ENCODE assay signal across 17 cellular contexts in the genomic region with DNA sequence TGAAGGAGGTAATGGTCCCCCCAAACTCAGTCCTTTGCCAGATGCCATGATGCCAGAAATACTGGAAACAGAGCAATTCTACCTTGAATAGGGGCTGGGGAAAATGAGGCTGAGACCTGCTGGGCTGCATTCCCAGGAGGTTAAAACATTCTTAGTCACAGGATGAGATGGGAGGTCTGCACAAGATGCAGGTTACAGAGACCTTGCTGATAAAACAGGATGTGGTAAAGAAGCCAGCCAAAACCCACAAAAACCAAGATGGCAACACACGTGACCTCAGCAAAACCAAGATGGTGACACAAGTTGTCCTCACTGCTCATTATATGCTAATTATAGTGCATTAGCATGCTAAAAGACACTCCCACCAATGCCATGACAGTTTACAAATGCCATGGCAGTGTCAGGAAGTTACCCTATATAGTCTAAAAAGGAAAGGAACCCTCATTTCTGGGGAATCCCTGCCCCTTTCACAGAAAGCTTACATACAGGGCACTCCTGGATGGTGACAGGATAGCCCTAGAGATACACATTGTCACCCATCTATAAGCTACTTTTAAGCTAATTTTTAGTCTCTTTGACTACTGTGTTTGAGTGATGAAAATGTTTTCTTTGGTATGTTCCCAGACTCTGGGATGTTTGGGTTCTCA.
A peak's percentile ranks its signal among the peaks of the same experiment; 100 is the strongest.
DNase-seq lines count a peak whose midpoint lies in the region; ATAC-seq, FAIRE-seq and TF ChIP-seq lines count a peak whose summit lies in the region.
"Had no signal": no experiment of that assay in that cellular context is flagged by ENCODE, and none has a peak within 500 bp of the region (broad histone marks: within the 10 kb centered on the region; RNA-seq: fewer than 3 reads in every experiment).

No MANE protein-coding gene starts in this region.

- H3K27ac ChIP-seq in smooth muscle cell (ENCODE audit: low read depth): peak overlapping the region; percentile 21
- H3K27ac ChIP-seq: HL-60, parathyroid adenoma had no signal

- intact Hi-C loops in activated CD4-positive, alpha-beta memory T cell treated with anti-CD3 and anti-CD28 coated beads for 36 hours (cut with micrococcal nuclease): no loop called here

- H3K9me3 ChIP-seq in smooth muscle cell (replicated peaks; ENCODE audit: low read depth): no peaks in the 10 kb centered on the region

- DNase-seq in activated CD4-positive, alpha-beta T cell treated with anti-CD3 and anti-CD28 coated beads, Interleukin-2, amount 10 ng/mL, durations not matched to agents 7 days and 5 days: peak; percentile 13
- DNase-seq in activated CD4-positive, alpha-beta T cell treated with anti-CD3 and anti-CD28 coated beads, Interleukin-2, amount 50 U/mL, for 4 hours: no peak
- DNase-seq in activated CD4-positive, alpha-beta memory T cell treated with anti-CD3 and anti-CD28 coated beads for 36 hours: peak; percentile 10
- DNase-seq in smooth muscle cell (lab: John Stamatoyannopoulos, UW; ENCODE audit: unreplicated experiment): no peak
- no peak for DNase-seq in NCI-H1417 treated with DMSO at 0.1 percent for 48 hours (lab: John Stamatoyannopoulos, UW)
- DNase-seq in ureter (ENCODE audit: low spot score): no peak
- DNase-seq in frontal cortex (ENCODE audit: low spot score in 2 of 2): no peak
- DNase-seq: ACHN; activated B cell treated with CpG ODN at 0.5 μM for 24 hours; activated effector memory CD4-positive, alpha-beta T cell treated with anti-CD3 and anti-CD28 coated beads, Interleukin-2, amount 50 U/mL, for 16 hours; DMS79 treated with DMSO at 0.1 percent for 48 hours; NCI-H69; SIG-M5 had no signal

- H4K20me1 ChIP-seq in smooth muscle cell (ENCODE audit: low read depth): no peaks in the 10 kb centered on the region

- H3K27ac Mint-ChIP-seq in activated CD4-positive, alpha-beta T cell treated with anti-CD3 and anti-CD28 coated beads, Interleukin-2, amount 10 ng/mL, durations not matched to agents 7 days and 5 days: no peak overlapping the region
- no peak overlapping the region for H3K27ac Mint-ChIP-seq in activated CD4-positive, alpha-beta memory T cell treated with anti-CD3 and anti-CD28 coated beads for 36 hours
- H3K27ac Mint-ChIP-seq: activated B cell treated with CpG ODN at 0.5 μM for 24 hours, memory B cell had no signal

- POLR2A ChIA-PET in activated CD4-positive, alpha-beta T cell treated with anti-CD3 and anti-CD28 coated beads, Interleukin-2, amount 10 ng/mL, durations not matched to agents 7 days and 5 days (lab: Charles Lee): no interaction called here
- POLR2A ChIA-PET in activated CD4-positive, alpha-beta memory T cell treated with anti-CD3 and anti-CD28 coated beads for 36 hours (lab: Charles Lee): no interaction called here

- H3K4me1 Mint-ChIP-seq in activated CD4-positive, alpha-beta T cell treated with anti-CD3 and anti-CD28 coated beads, Interleukin-2, amount 10 ng/mL, durations not matched to agents 7 days and 5 days: peaks cover 6% of the 10 kb centered on the region
- no peaks in the 10 kb centered on the region for H3K4me1 Mint-ChIP-seq in activated CD4-positive, alpha-beta memory T cell treated with anti-CD3 and anti-CD28 coated beads for 36 hours (ENCODE audit: low read depth)

- H3K9ac ChIP-seq in smooth muscle cell (ENCODE audit: low read depth): no peak overlapping the region
- H3K9ac ChIP-seq: parathyroid adenoma had no signal

- WGBS in smooth muscle cell (ENCODE audit: low lambda C conversion rate): 65% methylated on average over 1 of the region's 1 CpG

- no peak overlapping the region for H2AFZ ChIP-seq in smooth muscle cell (ENCODE audit: low read depth)
- H2AFZ ChIP-seq: parathyroid adenoma had no signal

- peak; percentile 82 for ATAC-seq in HG03469 (IDR thresholded peaks at IDR 0.05; ENCODE audit: unreplicated experiment)

- peaks cover 7% of the 10 kb centered on the region for H3K9me3 Mint-ChIP-seq in activated CD4-positive, alpha-beta T cell treated with anti-CD3 and anti-CD28 coated beads, Interleukin-2, amount 10 ng/mL, durations not matched to agents 7 days and 5 days
- peaks cover 20% of the 10 kb centered on the region for H3K9me3 Mint-ChIP-seq in activated CD4-positive, alpha-beta memory T cell treated with anti-CD3 and anti-CD28 coated beads for 36 hours

- H3K4me3 ChIP-seq in smooth muscle cell: no peak overlapping the region

- no peaks in the 10 kb centered on the region for H3K27me3 Mint-ChIP-seq in activated CD4-positive, alpha-beta T cell treated with anti-CD3 and anti-CD28 coated beads, Interleukin-2, amount 10 ng/mL, durations not matched to agents 7 days and 5 days
- H3K27me3 Mint-ChIP-seq in activated CD4-positive, alpha-beta memory T cell treated with anti-CD3 and anti-CD28 coated beads for 36 hours: no peaks in the 10 kb centered on the region
- H3K27me3 Mint-ChIP-seq: activated B cell treated with CpG ODN at 0.5 μM for 24 hours, memory B cell had no signal

- H3K4me2 ChIP-seq in smooth muscle cell: no peak overlapping the region

- CTCF ChIA-PET in activated CD4-positive, alpha-beta T cell treated with anti-CD3 and anti-CD28 coated beads, Interleukin-2, amount 10 ng/mL, durations not matched to agents 7 days and 5 days (lab: Charles Lee): no interaction called here
- CTCF ChIA-PET in activated CD4-positive, alpha-beta memory T cell treated with anti-CD3 and anti-CD28 coated beads for 36 hours (lab: Charles Lee): no interaction called here

- no peak overlapping the region for H3K4me3 Mint-ChIP-seq in activated CD4-positive, alpha-beta T cell treated with anti-CD3 and anti-CD28 coated beads, Interleukin-2, amount 10 ng/mL, durations not matched to agents 7 days and 5 days
- no peak overlapping the region for H3K4me3 Mint-ChIP-seq in activated CD4-positive, alpha-beta memory T cell treated with anti-CD3 and anti-CD28 coated beads for 36 hours
- H3K4me3 Mint-ChIP-seq: activated B cell treated with CpG ODN at 0.5 μM for 24 hours, memory B cell had no signal

- no peaks in the 10 kb centered on the region for H3K27me3 ChIP-seq in smooth muscle cell (ENCODE audit: low read depth)

- FAIRE-seq in frontal cortex (lab: Jason Lieb, UNC): no peak

- H3K36me3 ChIP-seq in smooth muscle cell (ENCODE audit: low read depth): no peaks in the 10 kb centered on the region

- H3K4me1 ChIP-seq in smooth muscle cell (ENCODE audit: low read depth): no peaks in the 10 kb centered on the region
- H3K4me1 ChIP-seq: parathyroid adenoma had no signal

- H3F3A ChIP-seq in smooth muscle cell (ENCODE audit: low read depth): no peaks in the 10 kb centered on the region

- no peaks in the 10 kb centered on the region for H3K79me2 ChIP-seq in smooth muscle cell (ENCODE audit: low read depth)
- H3K79me2 ChIP-seq: parathyroid adenoma had no signal

- no peaks in the 10 kb centered on the region for H3K36me3 Mint-ChIP-seq in activated CD4-positive, alpha-beta T cell treated with anti-CD3 and anti-CD28 coated beads, Interleukin-2, amount 10 ng/mL, durations not matched to agents 7 days and 5 days (ENCODE audit: low read depth)
- no peaks in the 10 kb centered on the region for H3K36me3 Mint-ChIP-seq in activated CD4-positive, alpha-beta memory T cell treated with anti-CD3 and anti-CD28 coated beads for 36 hours
- H3K36me3 Mint-ChIP-seq: memory B cell had no signal

- no peak for TF ChIP-seq CTCF in smooth muscle cell (IDR thresholded peaks at IDR 0.05; ENCODE audit: borderline replicate concordance, insufficient read depth, poor library complexity, severe bottlenecking)

Comparison
In these comparisons a context has a peak if more than half of its experiments do, and no peak if none do; other contexts are left out.
1. DNase-seq: peak in activated CD4-positive, alpha-beta T cell treated with anti-CD3 and anti-CD28 coated beads, Interleukin-2, amount 10 ng/mL, durations not matched to agents 7 days and 5 days (single experiment) and activated CD4-positive, alpha-beta memory T cell treated with anti-CD3 and anti-CD28 coated beads for 36 hours (single experiment); none in activated CD4-positive, alpha-beta T cell treated with anti-CD3 and anti-CD28 coated beads, Interleukin-2, amount 50 U/mL, for 4 hours (0 of 2), smooth muscle cell (single experiment), NCI-H1417 treated with DMSO at 0.1 percent for 48 hours (single experiment), ureter (single experiment) and frontal cortex (0 of 2).